Comparison of ENCODE assay signal across 33 cellular contexts in the genomic region with DNA sequence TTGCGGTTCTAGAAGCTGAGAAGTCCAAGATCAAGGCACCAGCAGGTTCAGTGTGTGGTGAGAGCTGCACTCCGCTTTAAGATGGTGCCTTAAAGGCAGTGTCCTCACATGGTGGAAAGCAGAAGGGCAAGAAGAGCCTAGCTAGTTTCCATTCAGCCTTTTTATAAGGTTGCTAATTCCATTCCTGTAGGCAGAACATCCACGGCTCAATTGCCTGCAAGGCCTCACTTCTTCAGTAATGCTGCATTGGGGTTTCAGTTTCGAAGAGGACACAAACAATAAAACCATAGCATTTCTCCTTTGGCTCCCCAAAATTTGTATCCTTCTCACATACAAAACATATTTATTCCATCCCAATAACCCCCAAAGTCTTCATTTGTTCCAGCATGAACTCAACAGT.
"Had no signal": no experiment of that assay in that cellular context is flagged by ENCODE, and none has a peak within 500 bp of the region (broad histone marks: within the 10 kb centered on the region; RNA-seq: fewer than 3 reads in every experiment).

No MANE protein-coding gene starts in this region.

- H3K36me3 ChIP-seq: adrenal gland, brain microvascular endothelial cell, breast epithelium had no signal

- H3K4me3 ChIP-seq: adrenal gland, body of pancreas, breast epithelium had no signal

- ATAC-seq: activated CD8-positive, alpha-beta T cell treated with anti-CD3 and anti-CD28 coated beads for 36 hours; activated naive CD4-positive, alpha-beta T cell treated with anti-CD3 and anti-CD28 coated beads, Interleukin-2, amount 50 U/mL, for 72 hours; activated T-cell treated with anti-CD3 and anti-CD28 coated beads, Interleukin-2, amount 50 U/mL, for 4 hours; activated T-cell treated with anti-CD3 and anti-CD28 coated beads, Interleukin-2, amount 50 U/mL, for 72 hours; activated T-helper 17 cell treated with anti-CD3 and anti-CD28 coated beads, Interleukin-2, amount 50 U/mL, for 72 hours; body of pancreas had no signal

- DNase-seq: activated B cell treated with CpG ODN at 0.5 μM for 24 hours; activated CD4-positive, alpha-beta memory T cell treated with anti-CD3 and anti-CD28 coated beads for 36 hours; activated CD4-positive, alpha-beta T cell treated with anti-CD3 and anti-CD28 coated beads for 4 hours; activated CD4-positive, alpha-beta T cell treated with anti-CD3 and anti-CD28 coated beads, Interleukin-2, amount 10 ng/mL, durations not matched to agents 24 days and 14 days; activated CD4-positive, alpha-beta T cell treated with anti-CD3 and anti-CD28 coated beads, Interleukin-2, amount 50 U/mL, for 1 hour; activated CD4-positive, alpha-beta T cell treated with anti-CD3 and anti-CD28 coated beads, Interleukin-2, amount 50 U/mL, for 4 hours; activated CD4-positive, CD25-positive, alpha-beta regulatory T cell treated with anti-CD3 and anti-CD28 coated beads, Interleukin-2, amount 50 U/mL, for 72 hours; activated CD8-positive, alpha-beta memory T cell treated with anti-CD3 and anti-CD28 coated beads, Interleukin-2, amount 50 U/mL, for 4 hours; activated CD8-positive, alpha-beta T cell treated with anti-CD3 and anti-CD28 coated beads for 36 hours; activated effector memory CD4-positive, alpha-beta T cell treated with anti-CD3 and anti-CD28 coated beads, Interleukin-2, amount 50 U/mL, for 16 hours; activated gamma-delta T cell treated with Interleukin-2 at 50 U/mL for 16 hours; activated naive CD4-positive, alpha-beta T cell; activated naive CD4-positive, alpha-beta T cell treated with anti-CD3 and anti-CD28 coated beads for 36 hours; activated naive CD4-positive, alpha-beta T cell treated with anti-CD3 and anti-CD28 coated beads, Interleukin-2, amount 50 U/mL, for 16 hours; activated naive CD8-positive, alpha-beta T cell treated with anti-CD3 and anti-CD28 coated beads for 36 hours; activated T-cell treated with anti-CD3 and anti-CD28 coated beads for 4 hours; activated T-cell treated with anti-CD3 and anti-CD28 coated beads, Interleukin-2, amount 50 U/mL, for 1 hour; activated T-cell treated with anti-CD3 and anti-CD28 coated beads, Interleukin-2, amount 50 U/mL, for 4 hours; activated T-cell treated with anti-CD3 and anti-CD28 coated beads, Interleukin-2, amount 50 U/mL, for 72 hours; adrenal gland; amniotic stem cell; aorta; body of pancreas; brain microvascular endothelial cell; central memory CD4-positive, alpha-beta T cell; T-helper 2 cell; T-helper 9 cell had no signal

- H3K27ac ChIP-seq: adrenal gland, body of pancreas, brain microvascular endothelial cell, breast epithelium, VCaP had no signal

- H3K4me1 ChIP-seq: adrenal gland, body of pancreas, breast epithelium had no signal

- H3K27me3 ChIP-seq: adrenal gland, body of pancreas, brain microvascular endothelial cell, breast epithelium had no signal

- FAIRE-seq: astrocyte, TTC549 had no signal

- H3K9me3 ChIP-seq: adrenal gland, body of pancreas, breast epithelium had no signal
